18 cellular contexts compared by ENCODE assay signal in genomic region chr17:30343244-30343643, GRCh38. TPM values are rescaled to one million over a fixed set of nuclear protein-coding genes. Genes with fewer than 3 reads are reported as not detected.
"Had no signal": no experiment of that assay in that cellular context is flagged by ENCODE, and none has a peak within 500 bp of the region (broad histone marks: within the 10 kb centered on the region; RNA-seq: fewer than 3 reads in every experiment).

No MANE protein-coding gene starts in this region.

RNA-seq across cellular contexts. Expression of gene TMIGD1, which starts 9.4 kb away (rescaled TPM):
- total RNA-seq: chondrocyte; esophagus mucosa; fibroblast of lung; frontal cortex; glomerular endothelial cell; heart left ventricle; left cardiac atrium; left ventricle myocardium superior; lung; naive thymus-derived CD4-positive, alpha-beta T cell; occipital lobe; pulmonary artery endothelial cell; sciatic nerve; skeletal muscle tissue; spleen; subcutaneous adipose tissue; ureter had no signal
- polyA plus RNA-seq: fibroblast of lung; heart left ventricle; keratinocyte; lung; naive thymus-derived CD4-positive, alpha-beta T cell; spleen had no signal
